12 cellular contexts compared by ENCODE assay signal in genomic region chr2:97931118-97931850, GRCh38.
DNase-seq lines count a peak whose midpoint lies in the region; ATAC-seq and TF ChIP-seq lines count a peak whose summit lies in the region.
"Had no signal": no experiment of that assay in that cellular context is flagged by ENCODE, and none has a peak within 500 bp of the region (broad histone marks: within the 10 kb centered on the region; RNA-seq: fewer than 3 reads in every experiment).

No MANE protein-coding gene starts in this region.

- POLR2A ChIA-PET in naive thymus-derived CD4-positive, alpha-beta T cell (lab: Charles Lee) = no interaction called here

- H3K27me3 ChIP-seq in naive thymus-derived CD4-positive, alpha-beta T cell (ENCODE audit: control insufficient read depth in 2 of 2, insufficient read depth in 2 of 2, low read length in 2 of 2) = no peaks in the 10 kb centered on the region

- H3K27me3 Mint-ChIP-seq in naive thymus-derived CD4-positive, alpha-beta T cell = no peaks in the 10 kb centered on the region
- H3K27me3 Mint-ChIP-seq in endothelial cell (ENCODE audit: unreplicated experiment) = no peaks in the 10 kb centered on the region

- DNase-seq in OCI-M1 (lab: John Stamatoyannopoulos, UW) (peak; percentile 59), epidermal melanocyte (ENCODE audit: insufficient read length, low spot score) (no peak), endothelial cell (ENCODE audit: low spot score) (no peak), NCI-H146 (lab: John Stamatoyannopoulos, UW) (no peak), NCI-H1417 treated with DMSO at 0.1 percent for 48 hours (lab: John Stamatoyannopoulos, UW) (no peak)
- DNase-seq in naive thymus-derived CD4-positive, alpha-beta T cell = no peak
- DNase-seq: DMS 273 treated with DMSO at 0.1 percent for 48 hours; H9; SK-N-SH; stimulated activated CD4-positive, alpha-beta T cell treated with anti-CD3 and anti-CD28 coated beads, Interleukin-12 subunit alpha, Interleukin-12 subunit beta, amount 100 ng/mL, for 4 hours had no signal

- no peak overlapping the region for H3K27ac ChIP-seq in naive thymus-derived CD4-positive, alpha-beta T cell (ENCODE audit: low read depth, low read length)

- peaks cover 0 to 11% of the 10 kb centered on the region in 2 donors for H3K4me1 ChIP-seq in naive thymus-derived CD4-positive, alpha-beta T cell (ENCODE audit: control insufficient read depth in 2 of 2, insufficient read depth in 2 of 2, low read length in 2 of 2)

- CTCF ChIA-PET in naive thymus-derived CD4-positive, alpha-beta T cell (lab: Charles Lee) = no interaction called here

- peaks cover 23 to 77% (median 69%) of the 10 kb centered on the region in 7 donors for H3K4me1 Mint-ChIP-seq in naive thymus-derived CD4-positive, alpha-beta T cell
- H3K4me1 Mint-ChIP-seq in endothelial cell (ENCODE audit: unreplicated experiment) = peaks cover 24% of the 10 kb centered on the region

- TF ChIP-seq CTCF in endothelial cell (IDR thresholded peaks at IDR 0.05; ENCODE audit: unreplicated experiment) = no peak

- H3K36me3 ChIP-seq in naive thymus-derived CD4-positive, alpha-beta T cell (ENCODE audit: control insufficient read depth in 2 of 3, insufficient read depth in 3 of 3, low read length in 3 of 3) = peaks cover 0 to 4% (median 0%) of the 10 kb centered on the region in 3 experiments

- no peaks in the 10 kb centered on the region for H3K9me3 ChIP-seq in naive thymus-derived CD4-positive, alpha-beta T cell (ENCODE audit: control insufficient read depth in 2 of 3, low read length in 3 of 3)
- H3K9me3 ChIP-seq: SK-N-SH had no signal

- peak overlapping the region in 1 of 10 donors; percentile 18 for H3K4me3 Mint-ChIP-seq in naive thymus-derived CD4-positive, alpha-beta T cell
- no peak overlapping the region for H3K4me3 Mint-ChIP-seq in endothelial cell (ENCODE audit: unreplicated experiment)
- H3K4me3 Mint-ChIP-seq: H9 had no signal

- H3K9me3 Mint-ChIP-seq in naive thymus-derived CD4-positive, alpha-beta T cell = peaks cover 0 to 5% (median 0%) of the 10 kb centered on the region in 11 donors
- no peaks in the 10 kb centered on the region for H3K9me3 Mint-ChIP-seq in endothelial cell (ENCODE audit: unreplicated experiment)
- H3K9me3 Mint-ChIP-seq: H9 had no signal

- peak; percentile 40 for ATAC-seq in GM18502 (IDR thresholded peaks at IDR 0.05; ENCODE audit: poor library complexity, unreplicated experiment)
- peak; percentile 50 for ATAC-seq in HG02852 (IDR thresholded peaks at IDR 0.05; ENCODE audit: unreplicated experiment)
- peak; percentile 67 for ATAC-seq in naive thymus-derived CD4-positive, alpha-beta T cell

- intact Hi-C loops in naive thymus-derived CD4-positive, alpha-beta T cell (cut with micrococcal nuclease) = no loop called here

- H3K4me3 ChIP-seq in naive thymus-derived CD4-positive, alpha-beta T cell (ENCODE audit: low read length) = no peak overlapping the region

- H3K36me3 Mint-ChIP-seq in naive thymus-derived CD4-positive, alpha-beta T cell = peaks cover 4 to 24% (median 8%) of the 10 kb centered on the region in 5 donors
- no peaks in the 10 kb centered on the region for H3K36me3 Mint-ChIP-seq in endothelial cell (ENCODE audit: low read depth, unreplicated experiment)

- H3K27ac Mint-ChIP-seq in naive thymus-derived CD4-positive, alpha-beta T cell = peak overlapping the region in 1 of 9 donors; percentile 15
- H3K27ac Mint-ChIP-seq in endothelial cell (ENCODE audit: unreplicated experiment) = no peak overlapping the region
